In the genomic region with DNA sequence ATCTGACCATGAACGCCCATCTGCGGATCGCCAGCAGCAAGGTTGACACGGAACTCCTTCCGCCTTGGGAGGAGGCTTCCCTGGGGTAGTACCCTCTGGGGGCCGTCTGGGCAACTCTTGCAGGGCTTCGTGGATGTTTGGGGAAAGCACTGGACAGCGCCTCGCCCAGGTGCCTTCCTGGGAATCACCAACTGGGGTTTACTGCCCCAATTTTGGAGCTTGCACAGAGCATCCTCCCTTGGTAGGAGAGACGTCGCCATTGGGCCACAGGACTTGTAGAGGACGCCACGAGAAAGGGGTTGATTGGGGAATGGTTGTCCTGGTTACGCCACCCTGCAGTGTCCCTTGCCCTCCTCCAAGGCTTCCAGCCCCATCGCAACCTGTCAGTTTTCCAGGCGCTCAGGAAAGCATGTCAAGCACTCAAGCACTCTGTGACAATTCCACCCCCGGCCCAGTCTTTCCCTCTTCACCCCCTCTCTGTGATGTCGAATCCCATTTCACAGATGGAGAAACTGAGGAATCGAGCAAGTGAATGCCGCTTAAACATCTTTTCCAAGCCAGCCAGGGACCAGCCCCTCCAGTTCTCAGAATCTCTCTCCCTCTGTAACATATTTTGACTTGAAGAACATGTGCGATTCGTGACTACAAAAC, we compare ENCODE assay signal across 8 cellular contexts. TPM values are rescaled to one million over a fixed set of nuclear protein-coding genes. Genes with fewer than 3 reads are reported as not detected.
A peak's percentile ranks its signal among the peaks of the same experiment; 100 is the strongest.
DNase-seq lines count a peak whose midpoint lies in the region; ATAC-seq and TF ChIP-seq lines count a peak whose summit lies in the region.

No MANE protein-coding gene starts in this region.

- peaks cover 38% of the 10 kb centered on the region for H3K27me3 Mint-ChIP-seq in activated CD8-positive, alpha-beta T cell treated with anti-CD3 and anti-CD28 coated beads, Interleukin-2, amount 10 ng/mL, durations not matched to agents 7 days and 5 days (ENCODE audit: low read depth)

- no peak for TF ChIP-seq EP300 in ovary (IDR thresholded peaks at IDR 0.05)

- TF ChIP-seq CTCF in ovary (IDR thresholded peaks at IDR 0.05) = no peak

- POLR2A ChIA-PET in activated CD8-positive, alpha-beta T cell treated with anti-CD3 and anti-CD28 coated beads, Interleukin-2, amount 10 ng/mL, durations not matched to agents 7 days and 5 days (lab: Charles Lee) = no interaction called here

- no peaks in the 10 kb centered on the region for H3K36me3 ChIP-seq in ovary

- H3K4me3 Mint-ChIP-seq in activated CD8-positive, alpha-beta T cell treated with anti-CD3 and anti-CD28 coated beads, Interleukin-2, amount 10 ng/mL, durations not matched to agents 7 days and 5 days = peak overlapping the region; percentile 79

- H3K4me3 ChIP-seq in ovary = peak overlapping the region; percentile 74

- peak overlapping the region; percentile 42 for H3K27ac Mint-ChIP-seq in activated CD8-positive, alpha-beta T cell treated with anti-CD3 and anti-CD28 coated beads, Interleukin-2, amount 10 ng/mL, durations not matched to agents 7 days and 5 days

- no peaks in the 10 kb centered on the region for H3K27me3 ChIP-seq in ovary

- TF ChIP-seq POLR2A in ovary (IDR thresholded peaks at IDR 0.05) = no peak

- H3K4me1 ChIP-seq in ovary (ENCODE audit: insufficient read depth) = peaks cover 16% of the 10 kb centered on the region

- intact Hi-C loops in ovary (cut with DNase I) = loop anchor here in 3 of 4 donors (1.0 to 10.0 kb wide), 5 partner anchors 35 to 89 kb away; no protein-coding TSS in a partner anchor

- 5 to 18% (median 7%) methylated on average over 22 of the region's 22 CpGs for WGBS in ovary, 3 donors

- H3K9me3 ChIP-seq in ovary = no peaks in the 10 kb centered on the region

- CTCF ChIA-PET in activated CD8-positive, alpha-beta T cell treated with anti-CD3 and anti-CD28 coated beads, Interleukin-2, amount 10 ng/mL, durations not matched to agents 7 days and 5 days (lab: Charles Lee) = no interaction called here

- H3K36me3 Mint-ChIP-seq in activated CD8-positive, alpha-beta T cell treated with anti-CD3 and anti-CD28 coated beads, Interleukin-2, amount 10 ng/mL, durations not matched to agents 7 days and 5 days (ENCODE audit: low read depth) = no peaks in the 10 kb centered on the region

- H3K4me1 Mint-ChIP-seq in activated CD8-positive, alpha-beta T cell treated with anti-CD3 and anti-CD28 coated beads, Interleukin-2, amount 10 ng/mL, durations not matched to agents 7 days and 5 days (ENCODE audit: low read depth) = peaks cover 35% of the 10 kb centered on the region

- H3K27ac ChIP-seq in ovary = peak overlapping the region; percentile 92 to 94

- H3K9me3 Mint-ChIP-seq in activated CD8-positive, alpha-beta T cell treated with anti-CD3 and anti-CD28 coated beads, Interleukin-2, amount 10 ng/mL, durations not matched to agents 7 days and 5 days (ENCODE audit: insufficient read depth) = no peaks in the 10 kb centered on the region

- peak; percentile 62 for DNase-seq in activated effector memory CD4-positive, alpha-beta T cell treated with anti-CD3 and anti-CD28 coated beads, Interleukin-2, amount 50 U/mL, for 16 hours
- no peak for DNase-seq in activated effector memory CD4-positive, alpha-beta T cell treated with Interleukin-2 at 50 U/mL for 16 hours
- DNase-seq in activated CD8-positive, alpha-beta T cell treated with anti-CD3 and anti-CD28 coated beads, Interleukin-2, amount 10 ng/mL, durations not matched to agents 7 days and 5 days = peak; percentile 20
- DNase-seq in globus pallidus (ENCODE audit: low spot score) (peak; percentile 14), ovary (peak in 3 of 5 donors; percentile 37 to 61 (median 41)), NCI-H226 (no peak)

- no peak for ATAC-seq in activated CD8-positive, alpha-beta T cell treated with anti-CD3 and anti-CD28 coated beads, Interleukin-2, amount 10 ng/mL, durations not matched to agents 7 days and 5 days
- ATAC-seq in HG02610 (IDR thresholded peaks at IDR 0.05; ENCODE audit: unreplicated experiment) (no peak), esophagus mucosa (no peak)

RNA-seq across cellular contexts. Expression of gene PRDM11, which starts 0.9 kb away (rescaled TPM):
- 1 to 10 TPM; 3.5 to 3.6 TPM for total RNA-seq in activated CD8-positive, alpha-beta T cell treated with anti-CD3 and anti-CD28 coated beads, Interleukin-2, amount 10 ng/mL, durations not matched to agents 7 days and 5 days
- total RNA-seq in ovary (10 to 100 TPM; 10.7 to 45.4 (median 32.2) TPM), esophagus mucosa (5.7 TPM)
- 1 to 10 TPM; 8.7 to 8.9 TPM for polyA plus RNA-seq in ovary

Comparison
In these comparisons a context has a peak if more than half of its experiments do, and no peak if none do; other contexts are left out.
1. DNase-seq: peak in activated effector memory CD4-positive, alpha-beta T cell treated with anti-CD3 and anti-CD28 coated beads, Interleukin-2, amount 50 U/mL, for 16 hours (single experiment), activated CD8-positive, alpha-beta T cell treated with anti-CD3 and anti-CD28 coated beads, Interleukin-2, amount 10 ng/mL, durations not matched to agents 7 days and 5 days (single experiment), globus pallidus (single experiment) and ovary (3 of 5); none in activated effector memory CD4-positive, alpha-beta T cell treated with Interleukin-2 at 50 U/mL for 16 hours (single experiment) and NCI-H226 (single experiment).